In genomic region chr5:57174850-57175525, GRCh38 we compare ENCODE assay signal across 8 cellular contexts. TPM values are rescaled to one million over a fixed set of nuclear protein-coding genes. Genes with fewer than 3 reads are reported as not detected.
DNase-seq lines count a peak whose midpoint lies in the region; ATAC-seq and TF ChIP-seq lines count a peak whose summit lies in the region.

No MANE protein-coding gene starts in this region.

- H3K9me3 ChIP-seq in skeletal muscle satellite cell (replicated peaks; ENCODE audit: low read length), result no peaks in the 10 kb centered on the region

- H3K4me1 ChIP-seq in skeletal muscle satellite cell (ENCODE audit: control insufficient read depth, insufficient read depth, low read length), result peaks cover 36% of the 10 kb centered on the region

- no peak for TF ChIP-seq CTCF in WI38 (IDR thresholded peaks at IDR 0.05; ENCODE audit: low read depth, low read length)

- H3K4me3 ChIP-seq in WI38 (ENCODE audit: low read depth, low read length) (peak overlapping the region; percentile 97), skeletal muscle satellite cell (ENCODE audit: low read length) (peak overlapping the region; percentile 87)

- peaks cover 48% of the 10 kb centered on the region for H3K4me1 Mint-ChIP-seq in activated T-cell treated with anti-CD3 and anti-CD28 coated beads, Interleukin-2, amount 50 U/mL, for 24 hours (ENCODE audit: low read depth)

- H3K4me2 ChIP-seq in skeletal muscle satellite cell (ENCODE audit: low read length), result peak overlapping the region; percentile 95

- DNase-seq in activated T-cell treated with anti-CD3 and anti-CD28 coated beads, Interleukin-2, amount 50 U/mL, for 24 hours, result no peak
- DNase-seq in activated T-cell treated with anti-CD3 and anti-CD28 coated beads, Interleukin-2, amount 50 U/mL, for 48 hours, result no peak
- peak; percentile 25 for DNase-seq in glomerular visceral epithelial cell (ENCODE audit: extremely low spot score)
- no peak for DNase-seq in SKM-1 (lab: John Stamatoyannopoulos, UW; ENCODE audit: unreplicated experiment)

- no peaks in the 10 kb centered on the region for H3K9me3 Mint-ChIP-seq in activated T-cell treated with anti-CD3 and anti-CD28 coated beads, Interleukin-2, amount 50 U/mL, for 24 hours

- no peaks in the 10 kb centered on the region for H3K27me3 ChIP-seq in skeletal muscle satellite cell (ENCODE audit: control insufficient read depth, insufficient read depth, low read length)

- peaks cover 69% of the 10 kb centered on the region for H3K36me3 Mint-ChIP-seq in activated T-cell treated with anti-CD3 and anti-CD28 coated beads, Interleukin-2, amount 50 U/mL, for 24 hours (ENCODE audit: low read depth)

- peaks cover 7% of the 10 kb centered on the region for H3K36me3 ChIP-seq in skeletal muscle satellite cell (ENCODE audit: insufficient read depth, low read length)

- H3K4me3 Mint-ChIP-seq in activated T-cell treated with anti-CD3 and anti-CD28 coated beads, Interleukin-2, amount 50 U/mL, for 24 hours, result peak overlapping the region; percentile 95

- ATAC-seq in HG03571 (IDR thresholded peaks at IDR 0.05; ENCODE audit: unreplicated experiment) (no peak), HG03175 (IDR thresholded peaks at IDR 0.05; ENCODE audit: unreplicated experiment) (no peak)

- H3K27me3 Mint-ChIP-seq in activated T-cell treated with anti-CD3 and anti-CD28 coated beads, Interleukin-2, amount 50 U/mL, for 24 hours, result no peaks in the 10 kb centered on the region

- peak overlapping the region; percentile 98 for H3K9ac ChIP-seq in skeletal muscle satellite cell (ENCODE audit: low read depth, low read length)

- peak overlapping the region; percentile 100 for H3K27ac Mint-ChIP-seq in activated T-cell treated with anti-CD3 and anti-CD28 coated beads, Interleukin-2, amount 50 U/mL, for 24 hours

RNA-seq across cellular contexts. Expression of gene GPBP1, which starts 1.1 kb away (rescaled TPM):
- total RNA-seq in skeletal muscle satellite cell (2012; rRNA removed), result 38.2 and 39.3 TPM in 2 replicates
